Comparison of ENCODE assay signal across 1 cellular context in the genomic region with DNA sequence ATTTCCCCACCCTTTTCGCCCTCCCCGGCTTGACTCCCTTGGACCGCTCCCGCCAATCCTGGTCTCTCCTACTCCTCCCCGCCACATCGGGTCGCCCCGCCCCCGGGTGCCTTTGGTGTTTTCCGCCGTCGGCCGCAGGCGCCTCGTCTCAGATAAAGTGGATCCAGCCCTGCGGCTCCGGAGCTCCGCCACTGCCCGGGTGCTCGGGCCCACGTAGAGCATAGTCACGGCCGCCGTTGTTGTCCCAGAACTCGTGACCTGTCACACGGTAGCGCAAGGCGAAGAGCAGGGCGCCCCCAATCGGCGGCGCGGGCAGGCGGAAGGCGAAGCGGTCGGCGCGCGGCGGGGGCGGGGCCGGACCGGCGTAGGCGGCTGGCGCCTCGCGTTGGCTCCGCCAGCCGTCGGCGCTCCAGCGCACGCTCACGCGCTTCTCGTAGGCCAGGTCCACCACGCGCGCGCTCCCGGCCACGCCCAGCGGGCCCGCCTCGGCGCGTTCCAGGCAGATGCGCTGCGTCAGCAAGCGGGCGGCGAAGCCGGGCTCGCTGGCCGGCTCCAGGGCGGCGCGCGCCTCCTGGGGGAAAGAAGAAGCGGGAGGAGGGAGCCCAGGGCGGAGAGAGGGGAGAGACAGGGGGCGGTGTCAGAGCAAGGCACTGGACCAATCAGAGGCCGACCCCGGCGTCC.
TF ChIP-seq lines count a peak whose summit lies in the region.

No MANE protein-coding gene starts in this region.

TF ChIP-seq in GM12878, 131 proteins besides CTCF, POLR2A, EP300 and RAD21 (continued from another document):
- TF ChIP-seq YY1 (IDR thresholded peaks at IDR 0.05; ENCODE audit: low read depth, low read length): peak; percentile 63
- no peak for TF ChIP-seq BMI1 (IDR thresholded peaks at IDR 0.05; ENCODE audit: borderline replicate concordance)
- TF ChIP-seq ESRRA (IDR thresholded peaks at IDR 0.05; ENCODE audit: low read length): no peak
- TF ChIP-seq SUPT20H (IDR thresholded peaks at IDR 0.05; ENCODE audit: borderline replicate concordance, control insufficient read depth, low read depth, low read length): no peak
- peak; percentile 23; the same call in 1 of the 2 replicates for TF ChIP-seq RUNX3 (IDR thresholded peaks at IDR 0.05; ENCODE audit: low read length)
- peak; percentile 72 for TF ChIP-seq CHD2 (IDR thresholded peaks at IDR 0.05; ENCODE audit: borderline replicate concordance, low read depth, low read length)
- TF ChIP-seq, protein P1, sequence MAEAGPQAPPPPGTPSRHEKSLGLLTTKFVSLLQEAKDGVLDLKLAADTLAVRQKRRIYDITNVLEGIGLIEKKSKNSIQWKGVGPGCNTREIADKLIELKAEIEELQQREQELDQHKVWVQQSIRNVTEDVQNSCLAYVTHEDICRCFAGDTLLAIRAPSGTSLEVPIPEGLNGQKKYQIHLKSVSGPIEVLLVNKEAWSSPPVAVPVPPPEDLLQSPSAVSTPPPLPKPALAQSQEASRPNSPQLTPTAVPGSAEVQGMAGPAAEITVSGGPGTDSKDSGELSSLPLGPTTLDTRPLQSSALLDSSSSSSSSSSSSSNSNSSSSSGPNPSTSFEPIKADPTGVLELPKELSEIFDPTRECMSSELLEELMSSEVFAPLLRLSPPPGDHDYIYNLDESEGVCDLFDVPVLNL (IDR thresholded peaks at IDR 0.05; ENCODE audit: low read depth, low read length): no peak
- TF ChIP-seq RB1 (IDR thresholded peaks at IDR 0.05; ENCODE audit: borderline replicate concordance): peak; percentile 93
- TF ChIP-seq KDM1A (IDR thresholded peaks at IDR 0.05; ENCODE audit: borderline replicate concordance): no peak
- no peak for TF ChIP-seq SRF (IDR thresholded peaks at IDR 0.05; ENCODE audit: low read depth in 2 of 2, low read length in 2 of 2)
- TF ChIP-seq KAT2A (conservative IDR thresholded peaks at IDR 0.05; ENCODE audit: control insufficient read depth, low read depth, low read length): no peak
- peak; percentile 54; the same call in 1 of the 3 replicates for TF ChIP-seq POU2F2 (IDR thresholded peaks at IDR 0.05; ENCODE audit: borderline replicate concordance, low read depth, low read length)
- TF ChIP-seq ZNF207 (IDR thresholded peaks at IDR 0.05; ENCODE audit: borderline replicate concordance): peak; percentile 93; the same call in 1 of the 2 replicates
- no peak for TF ChIP-seq BCL11A (IDR thresholded peaks at IDR 0.05; ENCODE audit: low read depth, low read length)
- TF ChIP-seq TBL1XR1 (IDR thresholded peaks at IDR 0.05; ENCODE audit: low read depth, low read length): peak; percentile 58; the same call in 1 of the 2 replicates
- TF ChIP-seq CREM (IDR thresholded peaks at IDR 0.05; ENCODE audit: low read depth): peak; percentile 52
- no peak for TF ChIP-seq ATF7 (IDR thresholded peaks at IDR 0.05; ENCODE audit: low read depth)
- TF ChIP-seq, protein P2, sequence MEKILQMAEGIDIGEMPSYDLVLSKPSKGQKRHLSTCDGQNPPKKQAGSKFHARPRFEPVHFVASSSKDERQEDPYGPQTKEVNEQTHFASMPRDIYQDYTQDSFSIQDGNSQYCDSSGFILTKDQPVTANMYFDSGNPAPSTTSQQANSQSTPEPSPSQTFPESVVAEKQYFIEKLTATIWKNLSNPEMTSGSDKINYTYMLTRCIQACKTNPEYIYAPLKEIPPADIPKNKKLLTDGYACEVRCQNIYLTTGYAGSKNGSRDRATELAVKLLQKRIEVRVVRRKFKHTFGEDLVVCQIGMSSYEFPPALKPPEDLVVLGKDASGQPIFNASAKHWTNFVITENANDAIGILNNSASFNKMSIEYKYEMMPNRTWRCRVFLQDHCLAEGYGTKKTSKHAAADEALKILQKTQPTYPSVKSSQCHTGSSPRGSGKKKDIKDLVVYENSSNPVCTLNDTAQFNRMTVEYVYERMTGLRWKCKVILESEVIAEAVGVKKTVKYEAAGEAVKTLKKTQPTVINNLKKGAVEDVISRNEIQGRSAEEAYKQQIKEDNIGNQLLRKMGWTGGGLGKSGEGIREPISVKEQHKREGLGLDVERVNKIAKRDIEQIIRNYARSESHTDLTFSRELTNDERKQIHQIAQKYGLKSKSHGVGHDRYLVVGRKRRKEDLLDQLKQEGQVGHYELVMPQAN (conservative IDR thresholded peaks at IDR 0.05): peak; percentile 83
- TF ChIP-seq, protein P3, sequence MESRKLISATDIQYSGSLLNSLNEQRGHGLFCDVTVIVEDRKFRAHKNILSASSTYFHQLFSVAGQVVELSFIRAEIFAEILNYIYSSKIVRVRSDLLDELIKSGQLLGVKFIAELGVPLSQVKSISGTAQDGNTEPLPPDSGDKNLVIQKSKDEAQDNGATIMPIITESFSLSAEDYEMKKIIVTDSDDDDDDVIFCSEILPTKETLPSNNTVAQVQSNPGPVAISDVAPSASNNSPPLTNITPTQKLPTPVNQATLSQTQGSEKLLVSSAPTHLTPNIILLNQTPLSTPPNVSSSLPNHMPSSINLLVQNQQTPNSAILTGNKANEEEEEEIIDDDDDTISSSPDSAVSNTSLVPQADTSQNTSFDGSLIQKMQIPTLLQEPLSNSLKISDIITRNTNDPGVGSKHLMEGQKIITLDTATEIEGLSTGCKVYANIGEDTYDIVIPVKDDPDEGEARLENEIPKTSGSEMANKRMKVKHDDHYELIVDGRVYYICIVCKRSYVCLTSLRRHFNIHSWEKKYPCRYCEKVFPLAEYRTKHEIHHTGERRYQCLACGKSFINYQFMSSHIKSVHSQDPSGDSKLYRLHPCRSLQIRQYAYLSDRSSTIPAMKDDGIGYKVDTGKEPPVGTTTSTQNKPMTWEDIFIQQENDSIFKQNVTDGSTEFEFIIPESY (IDR thresholded peaks at IDR 0.05): no peak
- 0 out of 2 replicates have a peak, but pooled peaks have one; percentile 46 for TF ChIP-seq TAF1 (IDR thresholded peaks at IDR 0.05; ENCODE audit: borderline replicate concordance, low read depth, low read length)
- TF ChIP-seq, protein P4, sequence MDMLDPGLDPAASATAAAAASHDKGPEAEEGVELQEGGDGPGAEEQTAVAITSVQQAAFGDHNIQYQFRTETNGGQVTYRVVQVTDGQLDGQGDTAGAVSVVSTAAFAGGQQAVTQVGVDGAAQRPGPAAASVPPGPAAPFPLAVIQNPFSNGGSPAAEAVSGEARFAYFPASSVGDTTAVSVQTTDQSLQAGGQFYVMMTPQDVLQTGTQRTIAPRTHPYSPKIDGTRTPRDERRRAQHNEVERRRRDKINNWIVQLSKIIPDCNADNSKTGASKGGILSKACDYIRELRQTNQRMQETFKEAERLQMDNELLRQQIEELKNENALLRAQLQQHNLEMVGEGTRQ (IDR thresholded peaks at IDR 0.05; ENCODE audit: borderline replicate concordance, low read depth, low read length): peak; percentile 38
- TF ChIP-seq EGR1 (IDR thresholded peaks at IDR 0.05; ENCODE audit: borderline replicate concordance in 1 of 2, low read depth in 2 of 2, low read length in 2 of 2): peak; percentile 88 to 95
- TF ChIP-seq NR2F1 (conservative IDR thresholded peaks at IDR 0.05): peak; percentile 60; the same call in 1 of the 2 replicates
- TF ChIP-seq DPF2 (IDR thresholded peaks at IDR 0.05): peak; percentile 79
- TF ChIP-seq SREBF1 (IDR thresholded peaks at IDR 0.05; ENCODE audit: low read length): no peak
- peak; percentile 96 for TF ChIP-seq BACH1 (IDR thresholded peaks at IDR 0.05; ENCODE audit: borderline replicate concordance)
- TF ChIP-seq ZNF24 (IDR thresholded peaks at IDR 0.05): peak; percentile 40; the same call in 1 of the 2 replicates
- peak; percentile 48 for TF ChIP-seq NR2C1 (IDR thresholded peaks at IDR 0.05)
- TF ChIP-seq, protein P5, sequence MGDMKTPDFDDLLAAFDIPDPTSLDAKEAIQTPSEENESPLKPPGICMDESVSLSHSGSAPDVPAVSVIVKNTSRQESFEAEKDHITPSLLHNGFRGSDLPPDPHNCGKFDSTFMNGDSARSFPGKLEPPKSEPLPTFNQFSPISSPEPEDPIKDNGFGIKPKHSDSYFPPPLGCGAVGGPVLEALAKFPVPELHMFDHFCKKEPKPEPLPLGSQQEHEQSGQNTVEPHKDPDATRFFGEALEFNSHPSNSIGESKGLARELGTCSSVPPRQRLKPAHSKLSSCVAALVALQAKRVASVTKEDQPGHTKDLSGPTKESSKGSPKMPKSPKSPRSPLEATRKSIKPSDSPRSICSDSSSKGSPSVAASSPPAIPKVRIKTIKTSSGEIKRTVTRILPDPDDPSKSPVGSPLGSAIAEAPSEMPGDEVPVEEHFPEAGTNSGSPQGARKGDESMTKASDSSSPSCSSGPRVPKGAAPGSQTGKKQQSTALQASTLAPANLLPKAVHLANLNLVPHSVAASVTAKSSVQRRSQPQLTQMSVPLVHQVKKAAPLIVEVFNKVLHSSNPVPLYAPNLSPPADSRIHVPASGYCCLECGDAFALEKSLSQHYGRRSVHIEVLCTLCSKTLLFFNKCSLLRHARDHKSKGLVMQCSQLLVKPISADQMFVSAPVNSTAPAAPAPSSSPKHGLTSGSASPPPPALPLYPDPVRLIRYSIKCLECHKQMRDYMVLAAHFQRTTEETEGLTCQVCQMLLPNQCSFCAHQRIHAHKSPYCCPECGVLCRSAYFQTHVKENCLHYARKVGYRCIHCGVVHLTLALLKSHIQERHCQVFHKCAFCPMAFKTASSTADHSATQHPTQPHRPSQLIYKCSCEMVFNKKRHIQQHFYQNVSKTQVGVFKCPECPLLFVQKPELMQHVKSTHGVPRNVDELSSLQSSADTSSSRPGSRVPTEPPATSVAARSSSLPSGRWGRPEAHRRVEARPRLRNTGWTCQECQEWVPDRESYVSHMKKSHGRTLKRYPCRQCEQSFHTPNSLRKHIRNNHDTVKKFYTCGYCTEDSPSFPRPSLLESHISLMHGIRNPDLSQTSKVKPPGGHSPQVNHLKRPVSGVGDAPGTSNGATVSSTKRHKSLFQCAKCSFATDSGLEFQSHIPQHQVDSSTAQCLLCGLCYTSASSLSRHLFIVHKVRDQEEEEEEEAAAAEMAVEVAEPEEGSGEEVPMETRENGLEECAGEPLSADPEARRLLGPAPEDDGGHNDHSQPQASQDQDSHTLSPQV (IDR thresholded peaks at IDR 0.05): 0 out of 2 replicates have a peak, but pooled peaks have one; percentile 48
- TF ChIP-seq, protein P6, sequence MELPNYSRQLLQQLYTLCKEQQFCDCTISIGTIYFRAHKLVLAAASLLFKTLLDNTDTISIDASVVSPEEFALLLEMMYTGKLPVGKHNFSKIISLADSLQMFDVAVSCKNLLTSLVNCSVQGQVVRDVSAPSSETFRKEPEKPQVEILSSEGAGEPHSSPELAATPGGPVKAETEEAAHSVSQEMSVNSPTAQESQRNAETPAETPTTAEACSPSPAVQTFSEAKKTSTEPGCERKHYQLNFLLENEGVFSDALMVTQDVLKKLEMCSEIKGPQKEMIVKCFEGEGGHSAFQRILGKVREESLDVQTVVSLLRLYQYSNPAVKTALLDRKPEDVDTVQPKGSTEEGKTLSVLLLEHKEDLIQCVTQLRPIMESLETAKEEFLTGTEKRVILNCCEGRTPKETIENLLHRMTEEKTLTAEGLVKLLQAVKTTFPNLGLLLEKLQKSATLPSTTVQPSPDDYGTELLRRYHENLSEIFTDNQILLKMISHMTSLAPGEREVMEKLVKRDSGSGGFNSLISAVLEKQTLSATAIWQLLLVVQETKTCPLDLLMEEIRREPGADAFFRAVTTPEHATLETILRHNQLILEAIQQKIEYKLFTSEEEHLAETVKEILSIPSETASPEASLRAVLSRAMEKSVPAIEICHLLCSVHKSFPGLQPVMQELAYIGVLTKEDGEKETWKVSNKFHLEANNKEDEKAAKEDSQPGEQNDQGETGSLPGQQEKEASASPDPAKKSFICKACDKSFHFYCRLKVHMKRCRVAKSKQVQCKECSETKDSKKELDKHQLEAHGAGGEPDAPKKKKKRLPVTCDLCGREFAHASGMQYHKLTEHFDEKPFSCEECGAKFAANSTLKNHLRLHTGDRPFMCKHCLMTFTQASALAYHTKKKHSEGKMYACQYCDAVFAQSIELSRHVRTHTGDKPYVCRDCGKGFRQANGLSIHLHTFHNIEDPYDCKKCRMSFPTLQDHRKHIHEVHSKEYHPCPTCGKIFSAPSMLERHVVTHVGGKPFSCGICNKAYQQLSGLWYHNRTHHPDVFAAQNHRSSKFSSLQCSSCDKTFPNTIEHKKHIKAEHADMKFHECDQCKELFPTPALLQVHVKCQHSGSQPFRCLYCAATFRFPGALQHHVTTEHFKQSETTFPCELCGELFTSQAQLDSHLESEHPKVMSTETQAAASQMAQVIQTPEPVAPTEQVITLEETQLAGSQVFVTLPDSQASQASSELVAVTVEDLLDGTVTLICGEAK (IDR thresholded peaks at IDR 0.05; ENCODE audit: borderline replicate concordance): no peak
- TF ChIP-seq NBN (IDR thresholded peaks at IDR 0.05): peak; percentile 50; the same call in 1 of the 2 replicates
- TF ChIP-seq NR2C2 (IDR thresholded peaks at IDR 0.05; ENCODE audit: borderline replicate concordance, control insufficient read depth, insufficient read length, low read depth): no peak
- TF ChIP-seq HCFC1 (IDR thresholded peaks at IDR 0.05; ENCODE audit: low read length): peak; percentile 48; the same call in 1 of the 2 replicates
- TF ChIP-seq, protein P7, sequence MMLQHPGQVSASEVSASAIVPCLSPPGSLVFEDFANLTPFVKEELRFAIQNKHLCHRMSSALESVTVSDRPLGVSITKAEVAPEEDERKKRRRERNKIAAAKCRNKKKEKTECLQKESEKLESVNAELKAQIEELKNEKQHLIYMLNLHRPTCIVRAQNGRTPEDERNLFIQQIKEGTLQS (IDR thresholded peaks at IDR 0.05; ENCODE audit: borderline replicate concordance, extremely low read depth, low read depth, low read length): no peak
- no peak for TF ChIP-seq NFYA (IDR thresholded peaks at IDR 0.05; ENCODE audit: borderline replicate concordance, low read depth, low read length)
- TF ChIP-seq, protein P8, sequence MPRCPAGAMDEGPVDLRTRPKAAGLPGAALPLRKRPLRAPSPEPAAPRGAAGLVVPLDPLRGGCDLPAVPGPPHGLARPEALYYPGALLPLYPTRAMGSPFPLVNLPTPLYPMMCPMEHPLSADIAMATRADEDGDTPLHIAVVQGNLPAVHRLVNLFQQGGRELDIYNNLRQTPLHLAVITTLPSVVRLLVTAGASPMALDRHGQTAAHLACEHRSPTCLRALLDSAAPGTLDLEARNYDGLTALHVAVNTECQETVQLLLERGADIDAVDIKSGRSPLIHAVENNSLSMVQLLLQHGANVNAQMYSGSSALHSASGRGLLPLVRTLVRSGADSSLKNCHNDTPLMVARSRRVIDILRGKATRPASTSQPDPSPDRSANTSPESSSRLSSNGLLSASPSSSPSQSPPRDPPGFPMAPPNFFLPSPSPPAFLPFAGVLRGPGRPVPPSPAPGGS (IDR thresholded peaks at IDR 0.05; ENCODE audit: borderline replicate concordance, insufficient read depth, low read depth, low read length, poor library complexity, severe bottlenecking): peak; percentile 23
- TF ChIP-seq ZZZ3 (IDR thresholded peaks at IDR 0.05; ENCODE audit: control insufficient read depth, insufficient read length, low read depth): no peak
- TF ChIP-seq ZNF384 (IDR thresholded peaks at IDR 0.05; ENCODE audit: borderline replicate concordance, low read depth, low read length): no peak
- TF ChIP-seq FOS (IDR thresholded peaks at IDR 0.05; ENCODE audit: borderline replicate concordance, extremely low read depth, insufficient read length): no peak
- no peak for TF ChIP-seq FOXM1 (IDR thresholded peaks at IDR 0.05; ENCODE audit: low read depth, low read length)
- 0 out of 2 replicates have a peak, but pooled peaks have one; percentile 58 for TF ChIP-seq PAX5 (IDR thresholded peaks at IDR 0.05; ENCODE audit: borderline replicate concordance, low read depth, low read length)
- TF ChIP-seq SMAD5 (IDR thresholded peaks at IDR 0.05; ENCODE audit: low read depth): peak; percentile 27
- no peak for TF ChIP-seq WRNIP1 (IDR thresholded peaks at IDR 0.05; ENCODE audit: borderline replicate concordance, low read depth, low read length)
